7 cellular contexts compared by ENCODE assay signal in genomic region chr20:1398185-1398584, GRCh38. TPM values are rescaled to one million over a fixed set of nuclear protein-coding genes. Genes with fewer than 3 reads are reported as not detected.
DNase-seq lines count a peak whose midpoint lies in the region; ATAC-seq and TF ChIP-seq lines count a peak whose summit lies in the region.
"Not testable (repeated sequence)": the region's sequence is repeated elsewhere in the genome, so short reads cannot be mapped to it uniquely, and the experiment has no call there.

No MANE protein-coding gene starts in this region.

- H3K9me2 ChIP-seq in HCT116 (ENCODE audit: insufficient read depth), result not testable (repeated sequence)

- RAD21 ChIA-PET in HCT116 (lab: Charles Lee; ENCODE audit: low non-redundant PET in 1 of 2, low total read pairs in 2 of 2, uncharacterized antibody in 2 of 2, unreplicated experiment in 2 of 2), result not testable (repeated sequence)

- not testable (repeated sequence) for H3K14ac ChIP-seq in trophoblast cell (ENCODE audit: low read length)

- CTCF ChIA-PET in HCT116 (lab: Charles Lee), result interaction anchor here (0.8 to 2.3 kb wide), 2 partner anchors 39 to 105 kb away, joined by 3 to 7 read pairs; no protein-coding TSS in a partner anchor

- not testable (repeated sequence) for TF ChIP-seq CTCF in HCT116 (IDR thresholded peaks at IDR 0.05 in 2 of 3, conservative IDR thresholded peaks at IDR 0.05 in 1 of 3; ENCODE audit: borderline replicate concordance in 1 of 3, insufficient read depth in 1 of 3, low read depth in 2 of 3, low read length in 2 of 3)
- TF ChIP-seq CTCF in VCaP (conservative IDR thresholded peaks at IDR 0.05) (peak; percentile 69), epithelial cell of proximal tubule (conservative IDR thresholded peaks at IDR 0.05; ENCODE audit: low read depth, low read length) (peak; percentile 45)

- not testable (repeated sequence) for H3K36me3 ChIP-seq in HCT116 (ENCODE audit: control insufficient read depth in 1 of 2, insufficient read depth in 2 of 2, low read length in 2 of 2); trophoblast cell (ENCODE audit: control insufficient read depth in 1 of 2, insufficient read depth in 2 of 2, low read length in 2 of 2)

- H2BK120ac ChIP-seq in trophoblast cell (ENCODE audit: insufficient read depth, low read length, poor library complexity), result not testable (repeated sequence)

- H3K4me2 ChIP-seq in HCT116 (ENCODE audit: low read length); trophoblast cell (ENCODE audit: low read length): not testable (repeated sequence)

- H2AFZ ChIP-seq in HCT116 (ENCODE audit: low read depth, low read length, poor library complexity, severe bottlenecking); trophoblast cell (ENCODE audit: insufficient read depth, low read length, poor library complexity): not testable (repeated sequence)

- H3K9me3 ChIP-seq in HCT116 (ENCODE audit: control insufficient read depth in 1 of 2, insufficient read depth in 1 of 2, low read depth in 1 of 2, low read length in 2 of 2); trophoblast cell (ENCODE audit: insufficient read depth, low read depth, low read length): not testable (repeated sequence)

- H4K91ac ChIP-seq in trophoblast cell (ENCODE audit: low read depth, low read length), result not testable (repeated sequence)

- H4K8ac ChIP-seq in trophoblast cell (ENCODE audit: low read depth, low read length), result not testable (repeated sequence)

- not testable (repeated sequence) for H2BK12ac ChIP-seq in trophoblast cell (ENCODE audit: low read length)

- not testable (repeated sequence) for H3K79me2 ChIP-seq in HCT116 (ENCODE audit: insufficient read depth, low read length); trophoblast cell (ENCODE audit: control insufficient read depth, insufficient read depth, low read length, poor library complexity)

- not testable (repeated sequence) for ATAC-seq in HCT116

- not testable (repeated sequence) for H3K9ac ChIP-seq in HCT116 (ENCODE audit: low read length); trophoblast cell (ENCODE audit: low read length)

- not testable (repeated sequence) for H3K4me3 ChIP-seq in HCT116 (replicated peaks in 1 of 2; ENCODE audit: low read depth in 1 of 2, low read length in 2 of 2); epithelial cell of proximal tubule (ENCODE audit: low read depth, low read length); trophoblast cell (ENCODE audit: low read depth, low read length)

- H2AK5ac ChIP-seq in trophoblast cell (ENCODE audit: low read length), result not testable (repeated sequence)

- not testable (repeated sequence) for H3K18ac ChIP-seq in trophoblast cell (ENCODE audit: low read length)

- intact Hi-C loops in HCT116 (cut with micrococcal nuclease), result not testable (repeated sequence)

- no CpG with 5 or more reads among the region's 7 CpGs for WGBS in trophoblast cell (ENCODE audit: extremely low coverage, insufficient coverage, insufficient read length)

- not testable (repeated sequence) for H3K27ac ChIP-seq in HCT116 (ENCODE audit: low read depth, low read length); trophoblast cell (ENCODE audit: low read depth, low read length)
- H3K27ac ChIP-seq in VCaP, result peak overlapping the region; percentile 70

- not testable (repeated sequence) for H2BK5ac ChIP-seq in trophoblast cell (ENCODE audit: low read depth, low read length, poor library complexity)

- H3K4me1 ChIP-seq in HCT116 (ENCODE audit: control insufficient read depth in 1 of 2, insufficient read depth in 2 of 2, low read length in 2 of 2), result peaks cover 10 to 30% of the 10 kb centered on the region in 2 experiments; a peak in 3 of 4 replicates
- peaks cover 10 to 11% of the 10 kb centered on the region in 2 experiments for H3K4me1 ChIP-seq in trophoblast cell (ENCODE audit: control insufficient read depth in 1 of 2, insufficient read depth in 2 of 2, low read length in 2 of 2)

- TF ChIP-seq RAD21 in HCT116 (IDR thresholded peaks at IDR 0.05; ENCODE audit: low read depth), result peak; percentile 33; the same call in 1 of the 2 replicates

- POLR2A ChIA-PET in HCT116 (lab: Charles Lee), result not testable (repeated sequence)

- H3K79me1 ChIP-seq in trophoblast cell (ENCODE audit: low read length), result peaks cover 10% of the 10 kb centered on the region

- peak; percentile 35 for DNase-seq in Caki2 (ENCODE audit: low read depth)
- not testable (repeated sequence) for DNase-seq in HCT116 (ENCODE audit: low read depth, low spot score); epithelial cell of proximal tubule (ENCODE audit: low read depth)
- DNase-seq in NCI-H146 treated with DMSO at 0.1 percent for 48 hours (lab: John Stamatoyannopoulos, UW; ENCODE audit: unreplicated experiment), result peak; percentile 2
- peak; percentile 74 for DNase-seq in left kidney (ENCODE audit: low read depth, low spot score)
- peak; percentile 89 to 90 for DNase-seq in trophoblast cell

- H3K4ac ChIP-seq in trophoblast cell (ENCODE audit: low read depth, low read length), result not testable (repeated sequence)

- not testable (repeated sequence) for TF ChIP-seq POLR2A in HCT116 (IDR thresholded peaks at IDR 0.05; ENCODE audit: borderline replicate concordance, extremely low read depth, insufficient read depth, insufficient read length)

- in situ Hi-C loops in Caki2 (cut with HindIII; ENCODE audit: low pct_unique_long_range_greater_than_20kb, low sequenced_read_pairs), result loop anchor here (10.0 kb wide), 1 partner anchor 73 kb away; the partner anchor contains the start of gene SDCBP2

- not testable (repeated sequence) for H3K23ac ChIP-seq in trophoblast cell (ENCODE audit: low read length)

- H3K27me3 ChIP-seq in HCT116 (ENCODE audit: insufficient read depth, low read length); trophoblast cell (ENCODE audit: insufficient read depth, low read length): not testable (repeated sequence)

- not testable (repeated sequence) for H4K12ac ChIP-seq in trophoblast cell (ENCODE audit: low read depth, low read length)

- H4K20me1 ChIP-seq in HCT116 (ENCODE audit: insufficient read depth), result not testable (repeated sequence)

- BruUV-seq in HCT116 (replicated peaks; lab: Mats Ljungman, UMichigan), result not testable (repeated sequence)

RNA-seq across cellular contexts. Expression of gene FKBP1A, which starts 5.3 kb away (rescaled TPM):
- 173 and 219 TPM in 2 replicates for total RNA-seq in Caki2 (2014; rRNA removed; shearing (Covaris generic); ENCODE audit: low replicate concordance)
- total RNA-seq in HCT116 (2021; ENCODE audit: unreplicated experiment) (259 TPM), epithelial cell of proximal tubule (129 and 188 TPM in 2 replicates)
- polyA plus RNA-seq in HCT116 (2012), result 302 and 317 TPM in 2 replicates
- 243 and 249 TPM in 2 replicates for polyA plus RNA-seq in trophoblast cell (2013)
